ENCODE assay signal across 1 cellular context in the genomic region with DNA sequence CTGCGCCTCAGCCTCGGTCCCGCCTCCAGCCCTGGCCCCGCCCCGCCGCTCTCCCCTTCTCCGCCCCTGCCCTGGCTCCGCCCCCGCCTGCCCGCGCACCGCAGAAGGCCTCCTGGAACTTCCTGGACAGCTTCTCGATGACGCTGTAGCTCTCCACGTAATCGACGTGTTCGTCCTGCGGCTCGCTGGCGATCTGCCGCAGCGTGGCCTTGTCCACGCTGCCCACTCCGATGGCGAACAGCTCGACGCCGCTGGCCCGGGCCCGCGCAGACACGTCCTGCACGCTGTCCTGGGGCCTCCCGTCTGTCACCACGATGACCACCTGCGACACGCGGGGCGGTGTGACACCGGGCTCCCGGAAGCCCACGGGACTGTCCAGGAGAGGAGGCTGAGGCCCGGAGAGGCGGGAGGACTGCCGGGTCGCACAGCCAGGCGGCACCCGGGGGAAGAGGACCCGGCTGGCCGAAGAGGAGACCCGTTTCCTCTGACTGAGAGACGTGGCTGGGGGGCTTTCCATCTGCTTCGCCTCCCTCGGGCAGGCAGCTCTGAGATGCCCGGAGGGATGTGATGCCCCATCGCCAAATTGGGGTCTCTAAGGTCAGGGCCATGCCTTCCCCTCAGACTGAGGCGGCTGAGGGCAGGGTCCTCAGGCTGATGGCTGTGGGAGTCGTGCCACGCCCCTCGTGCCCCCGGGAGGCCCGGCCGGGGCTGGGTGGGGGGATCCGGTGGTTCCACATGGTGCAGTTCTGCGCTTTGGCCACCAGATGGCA.
TF ChIP-seq lines count a peak whose summit lies in the region.

No MANE protein-coding gene starts in this region.

TF ChIP-seq in HEK293, 187 proteins besides CTCF, POLR2A, EP300 and RAD21 (continued from another document and continues in another):
- TF ChIP-seq ZNF174 (tag by site-specific recombination; IDR thresholded peaks at IDR 0.05) = no peak
- TF ChIP-seq, protein P1, sequence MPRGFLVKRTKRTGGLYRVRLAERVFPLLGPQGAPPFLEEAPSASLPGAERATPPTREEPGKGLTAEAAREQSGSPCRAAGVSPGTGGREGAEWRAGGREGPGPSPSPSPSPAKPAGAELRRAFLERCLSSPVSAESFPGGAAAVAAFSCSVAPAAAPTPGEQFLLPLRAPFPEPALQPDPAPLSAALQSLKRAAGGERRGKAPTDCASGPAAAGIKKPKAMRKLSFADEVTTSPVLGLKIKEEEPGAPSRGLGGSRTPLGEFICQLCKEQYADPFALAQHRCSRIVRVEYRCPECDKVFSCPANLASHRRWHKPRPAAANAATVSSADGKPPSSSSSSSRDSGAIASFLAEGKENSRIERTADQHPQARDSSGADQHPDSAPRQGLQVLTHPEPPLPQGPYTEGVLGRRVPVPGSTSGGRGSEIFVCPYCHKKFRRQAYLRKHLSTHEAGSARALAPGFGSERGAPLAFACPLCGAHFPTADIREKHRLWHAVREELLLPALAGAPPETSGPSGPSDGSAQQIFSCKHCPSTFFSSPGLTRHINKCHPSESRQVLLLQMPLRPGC (tag by site-specific recombination; IDR thresholded peaks at IDR 0.05) = peak; percentile 57; the same call in 1 of the 2 replicates
- TF ChIP-seq, protein P2, sequence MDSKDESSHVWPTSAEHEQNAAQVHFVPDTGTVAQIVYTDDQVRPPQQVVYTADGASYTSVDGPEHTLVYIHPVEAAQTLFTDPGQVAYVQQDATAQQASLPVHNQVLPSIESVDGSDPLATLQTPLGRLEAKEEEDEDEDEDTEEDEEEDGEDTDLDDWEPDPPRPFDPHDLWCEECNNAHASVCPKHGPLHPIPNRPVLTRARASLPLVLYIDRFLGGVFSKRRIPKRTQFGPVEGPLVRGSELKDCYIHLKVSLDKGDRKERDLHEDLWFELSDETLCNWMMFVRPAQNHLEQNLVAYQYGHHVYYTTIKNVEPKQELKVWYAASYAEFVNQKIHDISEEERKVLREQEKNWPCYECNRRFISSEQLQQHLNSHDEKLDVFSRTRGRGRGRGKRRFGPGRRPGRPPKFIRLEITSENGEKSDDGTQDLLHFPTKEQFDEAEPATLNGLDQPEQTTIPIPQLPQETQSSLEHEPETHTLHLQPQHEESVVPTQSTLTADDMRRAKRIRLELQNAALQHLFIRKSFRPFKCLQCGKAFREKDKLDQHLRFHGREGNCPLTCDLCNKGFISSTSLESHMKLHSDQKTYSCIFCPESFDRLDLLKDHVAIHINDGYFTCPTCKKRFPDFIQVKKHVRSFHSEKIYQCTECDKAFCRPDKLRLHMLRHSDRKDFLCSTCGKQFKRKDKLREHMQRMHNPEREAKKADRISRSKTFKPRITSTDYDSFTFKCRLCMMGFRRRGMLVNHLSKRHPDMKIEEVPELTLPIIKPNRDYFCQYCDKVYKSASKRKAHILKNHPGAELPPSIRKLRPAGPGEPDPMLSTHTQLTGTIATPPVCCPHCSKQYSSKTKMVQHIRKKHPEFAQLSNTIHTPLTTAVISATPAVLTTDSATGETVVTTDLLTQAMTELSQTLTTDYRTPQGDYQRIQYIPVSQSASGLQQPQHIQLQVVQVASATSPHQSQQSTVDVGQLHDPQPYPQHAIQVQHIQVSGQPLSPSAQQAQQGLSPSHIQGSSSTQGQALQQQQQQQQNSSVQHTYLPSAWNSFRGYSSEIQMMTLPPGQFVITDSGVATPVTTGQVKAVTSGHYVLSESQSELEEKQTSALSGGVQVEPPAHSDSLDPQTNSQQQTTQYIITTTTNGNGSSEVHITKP (tag by site-specific recombination; IDR thresholded peaks at IDR 0.05) = 0 out of 2 replicates have a peak, but pooled peaks have one; percentile 25
- peak; percentile 46; the same call in 1 of the 2 replicates for TF ChIP-seq ZBTB8A (tag by site-specific recombination; IDR thresholded peaks at IDR 0.05)
- no peak for TF ChIP-seq ZNF677 (tag by site-specific recombination; IDR thresholded peaks at IDR 0.05)
- 0 out of 2 replicates have a peak, but pooled peaks have one; percentile 6 for TF ChIP-seq ZBTB20 (tag by site-specific recombination; IDR thresholded peaks at IDR 0.05)
- TF ChIP-seq, protein P3, sequence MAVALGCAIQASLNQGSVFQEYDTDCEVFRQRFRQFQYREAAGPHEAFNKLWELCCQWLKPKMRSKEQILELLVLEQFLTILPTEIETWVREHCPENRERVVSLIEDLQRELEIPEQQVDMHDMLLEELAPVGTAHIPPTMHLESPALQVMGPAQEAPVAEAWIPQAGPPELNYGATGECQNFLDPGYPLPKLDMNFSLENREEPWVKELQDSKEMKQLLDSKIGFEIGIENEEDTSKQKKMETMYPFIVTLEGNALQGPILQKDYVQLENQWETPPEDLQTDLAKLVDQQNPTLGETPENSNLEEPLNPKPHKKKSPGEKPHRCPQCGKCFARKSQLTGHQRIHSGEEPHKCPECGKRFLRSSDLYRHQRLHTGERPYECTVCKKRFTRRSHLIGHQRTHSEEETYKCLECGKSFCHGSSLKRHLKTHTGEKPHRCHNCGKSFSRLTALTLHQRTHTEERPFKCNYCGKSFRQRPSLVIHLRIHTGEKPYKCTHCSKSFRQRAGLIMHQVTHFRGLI (tag by site-specific recombination; IDR thresholded peaks at IDR 0.05) = no peak
- TF ChIP-seq ZNF248 (tag by site-specific recombination; IDR thresholded peaks at IDR 0.05) = no peak
- no peak for TF ChIP-seq SETDB1 (IDR thresholded peaks at IDR 0.05; ENCODE audit: insufficient read length, low read length)
- TF ChIP-seq, protein P4, sequence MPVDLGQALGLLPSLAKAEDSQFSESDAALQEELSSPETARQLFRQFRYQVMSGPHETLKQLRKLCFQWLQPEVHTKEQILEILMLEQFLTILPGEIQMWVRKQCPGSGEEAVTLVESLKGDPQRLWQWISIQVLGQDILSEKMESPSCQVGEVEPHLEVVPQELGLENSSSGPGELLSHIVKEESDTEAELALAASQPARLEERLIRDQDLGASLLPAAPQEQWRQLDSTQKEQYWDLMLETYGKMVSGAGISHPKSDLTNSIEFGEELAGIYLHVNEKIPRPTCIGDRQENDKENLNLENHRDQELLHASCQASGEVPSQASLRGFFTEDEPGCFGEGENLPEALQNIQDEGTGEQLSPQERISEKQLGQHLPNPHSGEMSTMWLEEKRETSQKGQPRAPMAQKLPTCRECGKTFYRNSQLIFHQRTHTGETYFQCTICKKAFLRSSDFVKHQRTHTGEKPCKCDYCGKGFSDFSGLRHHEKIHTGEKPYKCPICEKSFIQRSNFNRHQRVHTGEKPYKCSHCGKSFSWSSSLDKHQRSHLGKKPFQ (tag by site-specific recombination; IDR thresholded peaks at IDR 0.05) = no peak
- TF ChIP-seq SCRT2 (tag by site-specific recombination; IDR thresholded peaks at IDR 0.05) = peak; percentile 36; the same call in 1 of the 2 replicates
- TF ChIP-seq SP2 (tag by site-specific recombination; IDR thresholded peaks at IDR 0.05) = peak; percentile 8; the same call in 1 of the 2 replicates
- TF ChIP-seq GLI4 (tag by site-specific recombination; IDR thresholded peaks at IDR 0.05) = peak; percentile 66; the same call in 1 of the 2 replicates
- TF ChIP-seq ZBTB17 (tag by site-specific recombination; IDR thresholded peaks at IDR 0.05) = peak; percentile 98
- TF ChIP-seq, protein P5, sequence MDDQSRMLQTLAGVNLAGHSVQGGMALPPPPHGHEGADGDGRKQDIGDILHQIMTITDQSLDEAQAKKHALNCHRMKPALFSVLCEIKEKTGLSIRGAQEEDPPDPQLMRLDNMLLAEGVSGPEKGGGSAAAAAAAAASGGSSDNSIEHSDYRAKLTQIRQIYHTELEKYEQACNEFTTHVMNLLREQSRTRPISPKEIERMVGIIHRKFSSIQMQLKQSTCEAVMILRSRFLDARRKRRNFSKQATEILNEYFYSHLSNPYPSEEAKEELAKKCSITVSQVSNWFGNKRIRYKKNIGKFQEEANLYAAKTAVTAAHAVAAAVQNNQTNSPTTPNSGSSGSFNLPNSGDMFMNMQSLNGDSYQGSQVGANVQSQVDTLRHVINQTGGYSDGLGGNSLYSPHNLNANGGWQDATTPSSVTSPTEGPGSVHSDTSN (CRISPR knock-in tag; IDR thresholded peaks at IDR 0.05) = peak; percentile 51; the same call in 1 of the 2 replicates
- TF ChIP-seq, protein P6, sequence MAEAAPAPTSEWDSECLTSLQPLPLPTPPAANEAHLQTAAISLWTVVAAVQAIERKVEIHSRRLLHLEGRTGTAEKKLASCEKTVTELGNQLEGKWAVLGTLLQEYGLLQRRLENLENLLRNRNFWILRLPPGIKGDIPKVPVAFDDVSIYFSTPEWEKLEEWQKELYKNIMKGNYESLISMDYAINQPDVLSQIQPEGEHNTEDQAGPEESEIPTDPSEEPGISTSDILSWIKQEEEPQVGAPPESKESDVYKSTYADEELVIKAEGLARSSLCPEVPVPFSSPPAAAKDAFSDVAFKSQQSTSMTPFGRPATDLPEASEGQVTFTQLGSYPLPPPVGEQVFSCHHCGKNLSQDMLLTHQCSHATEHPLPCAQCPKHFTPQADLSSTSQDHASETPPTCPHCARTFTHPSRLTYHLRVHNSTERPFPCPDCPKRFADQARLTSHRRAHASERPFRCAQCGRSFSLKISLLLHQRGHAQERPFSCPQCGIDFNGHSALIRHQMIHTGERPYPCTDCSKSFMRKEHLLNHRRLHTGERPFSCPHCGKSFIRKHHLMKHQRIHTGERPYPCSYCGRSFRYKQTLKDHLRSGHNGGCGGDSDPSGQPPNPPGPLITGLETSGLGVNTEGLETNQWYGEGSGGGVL (tag by site-specific recombination; IDR thresholded peaks at IDR 0.05) = peak; percentile 37
- no peak for TF ChIP-seq ZNF544 (tag by site-specific recombination; IDR thresholded peaks at IDR 0.05)
- TF ChIP-seq, protein P7, sequence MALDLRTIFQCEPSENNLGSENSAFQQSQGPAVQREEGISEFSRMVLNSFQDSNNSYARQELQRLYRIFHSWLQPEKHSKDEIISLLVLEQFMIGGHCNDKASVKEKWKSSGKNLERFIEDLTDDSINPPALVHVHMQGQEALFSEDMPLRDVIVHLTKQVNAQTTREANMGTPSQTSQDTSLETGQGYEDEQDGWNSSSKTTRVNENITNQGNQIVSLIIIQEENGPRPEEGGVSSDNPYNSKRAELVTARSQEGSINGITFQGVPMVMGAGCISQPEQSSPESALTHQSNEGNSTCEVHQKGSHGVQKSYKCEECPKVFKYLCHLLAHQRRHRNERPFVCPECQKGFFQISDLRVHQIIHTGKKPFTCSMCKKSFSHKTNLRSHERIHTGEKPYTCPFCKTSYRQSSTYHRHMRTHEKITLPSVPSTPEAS (tag by site-specific recombination; IDR thresholded peaks at IDR 0.05) = no peak
- TF ChIP-seq, protein P8, sequence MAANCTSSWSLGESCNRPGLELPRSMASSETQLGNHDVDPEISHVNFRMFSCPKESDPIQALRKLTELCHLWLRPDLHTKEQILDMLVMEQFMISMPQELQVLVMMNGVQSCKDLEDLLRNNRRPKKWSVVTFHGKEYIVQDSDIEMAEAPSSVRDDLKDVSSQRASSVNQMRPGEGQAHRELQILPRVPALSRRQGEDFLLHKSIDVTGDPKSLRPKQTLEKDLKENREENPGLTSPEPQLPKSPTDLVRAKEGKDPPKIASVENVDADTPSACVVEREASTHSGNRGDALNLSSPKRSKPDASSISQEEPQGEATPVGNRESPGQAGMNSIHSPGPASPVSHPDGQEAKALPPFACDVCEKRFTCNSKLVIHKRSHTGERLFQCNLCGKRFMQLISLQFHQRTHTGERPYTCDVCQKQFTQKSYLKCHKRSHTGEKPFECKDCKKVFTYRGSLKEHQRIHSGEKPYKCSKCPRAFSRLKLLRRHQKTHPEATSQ (tag by site-specific recombination; IDR thresholded peaks at IDR 0.05) = peak; percentile 85; the same call in 1 of the 2 replicates
- no peak for TF ChIP-seq ZNF175 (tag by site-specific recombination; IDR thresholded peaks at IDR 0.05)
- TF ChIP-seq GLIS1 (tag by site-specific recombination; IDR thresholded peaks at IDR 0.05) = peak; percentile 89
- TF ChIP-seq ZNF549 (tag by site-specific recombination; IDR thresholded peaks at IDR 0.05) = no peak
- peak; percentile 73 for TF ChIP-seq KLF10 (tag by site-specific recombination; IDR thresholded peaks at IDR 0.05)
- no peak for TF ChIP-seq ZNF404 (tag by site-specific recombination; IDR thresholded peaks at IDR 0.05)
- TF ChIP-seq ZNF19 (tag by site-specific recombination; IDR thresholded peaks at IDR 0.05; ENCODE audit: low read depth) = no peak
- peak; percentile 66; the same call in 1 of the 2 replicates for TF ChIP-seq EGR2 (tag by site-specific recombination; IDR thresholded peaks at IDR 0.05; ENCODE audit: low read depth)
- no peak for TF ChIP-seq ZNF596 (tag by site-specific recombination; IDR thresholded peaks at IDR 0.05)
- TF ChIP-seq ZNF843 (tag by site-specific recombination; IDR thresholded peaks at IDR 0.05) = peak; percentile 42; the same call in 1 of the 2 replicates
- TF ChIP-seq, protein P9, sequence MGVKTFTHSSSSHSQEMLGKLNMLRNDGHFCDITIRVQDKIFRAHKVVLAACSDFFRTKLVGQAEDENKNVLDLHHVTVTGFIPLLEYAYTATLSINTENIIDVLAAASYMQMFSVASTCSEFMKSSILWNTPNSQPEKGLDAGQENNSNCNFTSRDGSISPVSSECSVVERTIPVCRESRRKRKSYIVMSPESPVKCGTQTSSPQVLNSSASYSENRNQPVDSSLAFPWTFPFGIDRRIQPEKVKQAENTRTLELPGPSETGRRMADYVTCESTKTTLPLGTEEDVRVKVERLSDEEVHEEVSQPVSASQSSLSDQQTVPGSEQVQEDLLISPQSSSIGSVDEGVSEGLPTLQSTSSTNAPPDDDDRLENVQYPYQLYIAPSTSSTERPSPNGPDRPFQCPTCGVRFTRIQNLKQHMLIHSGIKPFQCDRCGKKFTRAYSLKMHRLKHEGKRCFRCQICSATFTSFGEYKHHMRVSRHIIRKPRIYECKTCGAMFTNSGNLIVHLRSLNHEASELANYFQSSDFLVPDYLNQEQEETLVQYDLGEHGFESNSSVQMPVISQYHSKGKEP (tag by site-specific recombination; IDR thresholded peaks at IDR 0.05) = no peak
- TF ChIP-seq BCL11B (tag by site-specific recombination; IDR thresholded peaks at IDR 0.05; ENCODE audit: low read depth) = peak; percentile 93
- TF ChIP-seq ZBTB21 (tag by site-specific recombination; IDR thresholded peaks at IDR 0.05) = peak; percentile 93
- TF ChIP-seq ZNF202 (tag by site-specific recombination; IDR thresholded peaks at IDR 0.05; ENCODE audit: borderline replicate concordance) = no peak
- TF ChIP-seq ZNF426 (tag by site-specific recombination; IDR thresholded peaks at IDR 0.05) = no peak
- TF ChIP-seq, protein P10, sequence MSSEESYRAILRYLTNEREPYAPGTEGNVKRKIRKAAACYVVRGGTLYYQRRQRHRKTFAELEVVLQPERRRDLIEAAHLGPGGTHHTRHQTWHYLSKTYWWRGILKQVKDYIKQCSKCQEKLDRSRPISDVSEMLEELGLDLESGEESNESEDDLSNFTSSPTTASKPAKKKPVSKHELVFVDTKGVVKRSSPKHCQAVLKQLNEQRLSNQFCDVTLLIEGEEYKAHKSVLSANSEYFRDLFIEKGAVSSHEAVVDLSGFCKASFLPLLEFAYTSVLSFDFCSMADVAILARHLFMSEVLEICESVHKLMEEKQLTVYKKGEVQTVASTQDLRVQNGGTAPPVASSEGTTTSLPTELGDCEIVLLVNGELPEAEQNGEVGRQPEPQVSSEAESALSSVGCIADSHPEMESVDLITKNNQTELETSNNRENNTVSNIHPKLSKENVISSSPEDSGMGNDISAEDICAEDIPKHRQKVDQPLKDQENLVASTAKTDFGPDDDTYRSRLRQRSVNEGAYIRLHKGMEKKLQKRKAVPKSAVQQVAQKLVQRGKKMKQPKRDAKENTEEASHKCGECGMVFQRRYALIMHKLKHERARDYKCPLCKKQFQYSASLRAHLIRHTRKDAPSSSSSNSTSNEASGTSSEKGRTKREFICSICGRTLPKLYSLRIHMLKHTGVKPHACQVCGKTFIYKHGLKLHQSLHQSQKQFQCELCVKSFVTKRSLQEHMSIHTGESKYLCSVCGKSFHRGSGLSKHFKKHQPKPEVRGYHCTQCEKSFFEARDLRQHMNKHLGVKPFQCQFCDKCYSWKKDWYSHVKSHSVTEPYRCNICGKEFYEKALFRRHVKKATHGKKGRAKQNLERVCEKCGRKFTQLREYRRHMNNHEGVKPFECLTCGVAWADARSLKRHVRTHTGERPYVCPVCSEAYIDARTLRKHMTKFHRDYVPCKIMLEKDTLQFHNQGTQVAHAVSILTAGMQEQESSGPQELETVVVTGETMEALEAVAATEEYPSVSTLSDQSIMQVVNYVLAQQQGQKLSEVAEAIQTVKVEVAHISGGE (tag by site-specific recombination; conservative IDR thresholded peaks at IDR 0.05; ENCODE audit: low read depth) = peak; percentile 64
